8 cellular contexts compared by ENCODE assay signal in genomic region chr12:70243510-70244331, GRCh38. TPM values are rescaled to one million over a fixed set of nuclear protein-coding genes. Genes with fewer than 3 reads are reported as not detected.
DNase-seq lines count a peak whose midpoint lies in the region; ATAC-seq lines count a peak whose summit lies in the region.

No MANE protein-coding gene starts in this region.

- DNase-seq in CMK (ENCODE audit: low read depth) (peak; percentile 37), NT2/D1 (ENCODE audit: low read depth, low spot score) (peak; percentile 33), activated T-cell treated with anti-CD3 and anti-CD28 coated beads for 48 hours (ENCODE audit: low read depth) (peak; percentile 54)
- DNase-seq in stimulated activated CD8-positive, alpha-beta memory T cell treated with anti-CD3 and anti-CD28 coated beads, Interleukin-7, amount 100 ng/mL, for 24 hours (ENCODE audit: low read depth), result peak; percentile 37

- H3K36me3 ChIP-seq in NT2/D1 (ENCODE audit: insufficient read depth, insufficient read length, low read length) (peaks cover 45% of the 10 kb centered on the region), esophagus (ENCODE audit: control insufficient read depth in 2 of 2, insufficient read depth in 2 of 2, low read length in 1 of 2) (peaks cover 0 to 2% of the 10 kb centered on the region in 2 donors), muscle layer of duodenum (ENCODE audit: control insufficient read depth in 1 of 2, insufficient read depth in 2 of 2, low read length in 2 of 2) (peaks cover 8 to 15% of the 10 kb centered on the region in 2 donors)

- H3K4me1 ChIP-seq in NT2/D1 (ENCODE audit: insufficient read depth, insufficient read length) (no peaks in the 10 kb centered on the region), esophagus (ENCODE audit: control insufficient read depth in 2 of 2, insufficient read depth in 2 of 2, low read length in 1 of 2) (no peaks in the 10 kb centered on the region), muscle layer of duodenum (ENCODE audit: control insufficient read depth in 1 of 2, insufficient read depth in 2 of 2, low read length in 2 of 2) (peaks cover 12 to 48% of the 10 kb centered on the region in 2 donors)

- H3K9ac ChIP-seq in NT2/D1 (ENCODE audit: insufficient read length, low read depth), result peak overlapping the region; percentile 98

- H3K27me3 ChIP-seq in NT2/D1 (ENCODE audit: insufficient read depth, insufficient read length) (no peaks in the 10 kb centered on the region), esophagus (ENCODE audit: control insufficient read depth in 1 of 2, insufficient read depth in 2 of 2, low read length in 2 of 2) (no peaks in the 10 kb centered on the region), muscle layer of duodenum (ENCODE audit: low read depth, low read length) (no peaks in the 10 kb centered on the region)

- 1% methylated on average over 55 to 69 of the region's 69 CpGs for WGBS in esophagus, 2 donors

- H3K27ac ChIP-seq in esophagus (ENCODE audit: low read depth in 2 of 2, low read length in 1 of 2) (peak overlapping the region; percentile 95 to 100), muscle layer of duodenum (ENCODE audit: low read length) (peak overlapping the region; percentile 92)

- H3K9me3 ChIP-seq in NT2/D1 (ENCODE audit: insufficient read depth, low read length), result no peaks in the 10 kb centered on the region
- H3K9me3 ChIP-seq in esophagus (ENCODE audit: control insufficient read depth in 2 of 2, insufficient read depth in 1 of 2, low read depth in 1 of 2, low read length in 1 of 2), result no peaks in the 10 kb centered on the region
- no peaks in the 10 kb centered on the region for H3K9me3 ChIP-seq in muscle layer of duodenum (ENCODE audit: control insufficient read depth in 1 of 2, low read length in 2 of 2)

- ATAC-seq in GM19397 (IDR thresholded peaks at IDR 0.05; ENCODE audit: unreplicated experiment) (peak; percentile 58), HG03521 (IDR thresholded peaks at IDR 0.05; ENCODE audit: unreplicated experiment) (peak; percentile 54)

- H3K4me3 ChIP-seq in NT2/D1 (ENCODE audit: insufficient read length, low read depth), result peak overlapping the region; percentile 98
- H3K4me3 ChIP-seq in esophagus (ENCODE audit: low read depth in 1 of 2, low read length in 2 of 2), result peak overlapping the region; percentile 90 to 97
- H3K4me3 ChIP-seq in muscle layer of duodenum (ENCODE audit: low read depth in 1 of 2, low read length in 2 of 2), result peak overlapping the region; percentile 71 to 90

RNA-seq across cellular contexts. Expression of gene CNOT2, which starts 0.5 kb away (rescaled TPM):
- polyA plus RNA-seq in esophagus, result 10 to 100 TPM; 18.7 to 25.1 TPM

Comparison
In these comparisons a context has a peak if more than half of its experiments do, and no peak if none do; other contexts are left out.
1. Peak in every context shown above with its lines: DNase-seq, ATAC-seq, H3K4me3 ChIP-seq and H3K27ac ChIP-seq.